Comparison of ENCODE assay signal across 1 cellular context in genomic region chr9:127166651-127167524, GRCh38.
TF ChIP-seq lines count a peak whose summit lies in the region.

No MANE protein-coding gene starts in this region.

TF ChIP-seq in K562, 482 proteins besides CTCF, POLR2A, EP300 and RAD21 (continued from another document and continues in another):
- TF ChIP-seq SNIP1 (IDR thresholded peaks at IDR 0.05; ENCODE audit: low read depth) (no peak), PCBP1 (IDR thresholded peaks at IDR 0.05; ENCODE audit: low read depth, low read length, poor library complexity, severe bottlenecking) (no peak), MNT (conservative IDR thresholded peaks at IDR 0.05) (peak; percentile 57 to 63), ZNF174 (CRISPR knock-in tag; IDR thresholded peaks at IDR 0.05) (no peak), TFAP4 (CRISPR knock-in tag; IDR thresholded peaks at IDR 0.05; ENCODE audit: borderline replicate concordance) (0 out of 2 replicates have a peak, but pooled peaks have one; percentile 28), DNMT1 (IDR thresholded peaks at IDR 0.05) (no peak), ARID4B (CRISPR knock-in tag; IDR thresholded peaks at IDR 0.05) (no peak), HBP1 (CRISPR knock-in tag; IDR thresholded peaks at IDR 0.05) (no peak), THAP12 (CRISPR knock-in tag; IDR thresholded peaks at IDR 0.05) (no peak), BCOR (IDR thresholded peaks at IDR 0.05) (0 out of 2 replicates have a peak, but pooled peaks have one; percentile 22), NR1H2 (CRISPR knock-in tag; IDR thresholded peaks at IDR 0.05) (no peak), ZNF282 (CRISPR knock-in tag; IDR thresholded peaks at IDR 0.05) (no peak), SMAD4 (CRISPR knock-in tag; conservative IDR thresholded peaks at IDR 0.05) (no peak), TEAD4 (IDR thresholded peaks at IDR 0.05; ENCODE audit: low read length) (no peak), TEAD4 (CRISPR knock-in tag; IDR thresholded peaks at IDR 0.05; ENCODE audit: borderline replicate concordance) (no peak), PHTF2 (CRISPR knock-in tag; IDR thresholded peaks at IDR 0.05) (no peak), SMARCA5 (IDR thresholded peaks at IDR 0.05) (no peak), MCM3 (IDR thresholded peaks at IDR 0.05) (no peak), ZC3H11A (IDR thresholded peaks at IDR 0.05; ENCODE audit: low read depth, low read length) (no peak), CBFA2T3 (IDR thresholded peaks at IDR 0.05) (peak; percentile 72), CHD1 (IDR thresholded peaks at IDR 0.05; ENCODE audit: low read length) (no peak), CEBPG (CRISPR knock-in tag; IDR thresholded peaks at IDR 0.05) (no peak), CEBPG (tag; conservative IDR thresholded peaks at IDR 0.05 in 1 of 2, IDR thresholded peaks at IDR 0.05 in 1 of 2) (no peak), ZBTB17 (CRISPR knock-in tag; IDR thresholded peaks at IDR 0.05) (no peak), TARDBP (IDR thresholded peaks at IDR 0.05) (no peak), ZNF384 (IDR thresholded peaks at IDR 0.05; ENCODE audit: low read depth, low read length) (no peak), ATF1 (CRISPR knock-in tag; IDR thresholded peaks at IDR 0.05) (no peak), ATF1 (tag; IDR thresholded peaks at IDR 0.05) (no peak), RBM15 (IDR thresholded peaks at IDR 0.05; ENCODE audit: insufficient read depth, low read length) (no peak), HMBOX1 (IDR thresholded peaks at IDR 0.05) (peak; percentile 37; the same call in 1 of the 2 replicates), TAF7 (tag; IDR thresholded peaks at IDR 0.05) (no peak), ZBTB26 (CRISPR knock-in tag; IDR thresholded peaks at IDR 0.05) (no peak), FIP1L1 (IDR thresholded peaks at IDR 0.05; ENCODE audit: low read depth, low read length, poor library complexity, severe bottlenecking) (no peak), PRMT5 (CRISPR knock-in tag; IDR thresholded peaks at IDR 0.05) (no peak), ZNF3 (CRISPR knock-in tag; IDR thresholded peaks at IDR 0.05) (no peak), ETV1 (tag; conservative IDR thresholded peaks at IDR 0.05; ENCODE audit: low read depth) (peak; percentile 65), SMARCC2 (IDR thresholded peaks at IDR 0.05; ENCODE audit: low read depth) (no peak), EWSR1 (IDR thresholded peaks at IDR 0.05; ENCODE audit: borderline replicate concordance, low read depth, partially characterized antibody) (no peak), NR3C1 (CRISPR knock-in tag; IDR thresholded peaks at IDR 0.05) (no peak), ZNF592 (IDR thresholded peaks at IDR 0.05) (no peak), POLR2B (IDR thresholded peaks at IDR 0.05; ENCODE audit: low read depth, partially characterized antibody) (no peak), HOMEZ (CRISPR knock-in tag; IDR thresholded peaks at IDR 0.05) (no peak), ZNF431 (CRISPR knock-in tag; IDR thresholded peaks at IDR 0.05) (no peak), MAFG (tag; conservative IDR thresholded peaks at IDR 0.05) (no peak), VEZF1 (CRISPR knock-in tag; IDR thresholded peaks at IDR 0.05) (no peak; the same call in 1 of the 2 replicates)
